In genomic region chr6:150580489-150580888, GRCh38 we compare ENCODE assay signal across 25 cellular contexts. TPM values are rescaled to one million over a fixed set of nuclear protein-coding genes. Genes with fewer than 3 reads are reported as not detected.
"Had no signal": no experiment of that assay in that cellular context is flagged by ENCODE, and none has a peak within 500 bp of the region (broad histone marks: within the 10 kb centered on the region; RNA-seq: fewer than 3 reads in every experiment).

No MANE protein-coding gene starts in this region.

- H3K4me3 ChIP-seq: coronary artery, dorsolateral prefrontal cortex, esophagus squamous epithelium, gastrocnemius medialis, hepatocyte, left lung, lower lobe of right lung, mucosa of descending colon had no signal

- FAIRE-seq: colon, endothelial cell of umbilical vein, kidney had no signal

- H3K9me3 ChIP-seq: esophagus squamous epithelium, gastrocnemius medialis, left lung, lower lobe of right lung, mucosa of descending colon had no signal

- H3K27me3 ChIP-seq: dorsolateral prefrontal cortex, gastrocnemius medialis, left lung had no signal

- ATAC-seq: gastrocnemius medialis; left cardiac atrium; left lung; left ventricle myocardium superior; lower lobe of right lung; mucosa of descending colon; naive thymus-derived CD8-positive, alpha-beta T cell had no signal

- DNase-seq: dermis blood vessel endothelial cell; dorsolateral prefrontal cortex; effector CD4-positive, alpha-beta T cell; effector memory CD4-positive, alpha-beta T cell; esophagus squamous epithelium; foreskin fibroblast; foreskin melanocyte; gastrocnemius medialis; glutamatergic neuron; immature natural killer cell; islet precursor cell; kidney; left cardiac atrium; left lung; left ventricle myocardium superior; lower lobe of right lung; mesenchymal stem cell; mucosa of descending colon; naive B cell; naive thymus-derived CD8-positive, alpha-beta T cell had no signal

- H3K27ac ChIP-seq: coronary artery, esophagus squamous epithelium, gastrocnemius medialis, hepatocyte, left lung, lower lobe of right lung had no signal

- H3K36me3 ChIP-seq: esophagus squamous epithelium, gastrocnemius medialis, left lung, lower lobe of right lung had no signal

- H3K4me1 ChIP-seq: gastrocnemius medialis, left lung, lower lobe of right lung had no signal

RNA-seq across cellular contexts. Expression of gene PLEKHG1, which starts 19.2 kb away (rescaled TPM):
- total RNA-seq: myocyte had no signal
